In the genomic region with DNA sequence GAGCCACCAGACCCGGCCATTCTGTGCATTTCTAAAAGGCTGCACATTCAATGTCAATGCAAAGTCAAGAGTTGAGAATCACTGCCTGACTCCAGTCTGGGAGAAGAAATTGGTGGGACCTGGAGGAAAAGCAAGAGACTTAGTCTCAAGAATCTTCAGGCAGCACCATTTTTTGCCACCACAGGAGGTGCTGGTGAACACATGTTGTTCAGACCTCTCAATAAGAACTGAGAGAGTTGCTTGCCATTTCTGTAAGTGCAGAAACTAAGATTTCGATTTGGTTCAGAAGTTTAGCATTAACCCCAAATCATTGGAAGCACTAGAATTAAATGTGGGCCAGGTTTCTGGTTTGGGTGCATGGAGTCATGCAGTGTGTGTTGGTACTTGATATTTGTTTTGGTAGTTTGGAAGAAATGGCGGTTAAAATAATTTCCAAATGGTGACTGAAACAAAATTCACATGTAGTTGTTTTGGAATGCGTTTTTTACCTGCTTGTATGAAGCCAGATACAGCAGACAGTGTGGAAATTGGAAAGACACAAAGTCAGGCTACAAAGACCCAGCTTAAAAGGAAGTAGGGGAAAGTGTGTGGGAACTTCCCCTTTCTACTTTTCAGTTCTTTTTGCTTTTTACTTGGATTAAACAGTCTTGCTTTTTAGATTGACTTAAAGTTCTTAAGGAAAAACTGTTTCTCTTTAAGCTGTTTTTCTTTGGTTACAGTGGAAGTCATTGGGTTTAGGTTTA, we compare ENCODE assay signal across 14 cellular contexts. TPM values are rescaled to one million over a fixed set of nuclear protein-coding genes. Genes with fewer than 3 reads are reported as not detected.
A peak's percentile ranks its signal among the peaks of the same experiment; 100 is the strongest.
DNase-seq lines count a peak whose midpoint lies in the region; ATAC-seq, FAIRE-seq and TF ChIP-seq lines count a peak whose summit lies in the region.
"Had no signal": no experiment of that assay in that cellular context is flagged by ENCODE, and none has a peak within 500 bp of the region (broad histone marks: within the 10 kb centered on the region; RNA-seq: fewer than 3 reads in every experiment).

No MANE protein-coding gene starts in this region.

- TF ChIP-seq CTCF in astrocyte (IDR thresholded peaks at IDR 0.05; ENCODE audit: insufficient read depth, low read depth, low read length) (peak; percentile 11), neural progenitor cell (IDR thresholded peaks at IDR 0.05) (peak; percentile 40)

- ATAC-seq in naive thymus-derived CD8-positive, alpha-beta T cell = no peak
- no peak for ATAC-seq in HG03280 (IDR thresholded peaks at IDR 0.05; ENCODE audit: unreplicated experiment)
- ATAC-seq: mucosa of descending colon had no signal

- no peak overlapping the region for H3K9ac ChIP-seq in astrocyte (ENCODE audit: low read length)
- no peak overlapping the region for H3K9ac ChIP-seq in neural progenitor cell

- no peaks in the 10 kb centered on the region for H3K36me3 Mint-ChIP-seq in astrocyte (ENCODE audit: low read depth, unreplicated experiment)
- no peaks in the 10 kb centered on the region for H3K36me3 Mint-ChIP-seq in neural progenitor cell
- H3K36me3 Mint-ChIP-seq in naive thymus-derived CD8-positive, alpha-beta T cell = no peaks in the 10 kb centered on the region
- H3K36me3 Mint-ChIP-seq: brain had no signal

- H3K36me3 ChIP-seq in astrocyte (ENCODE audit: insufficient read depth, low read length) (no peaks in the 10 kb centered on the region), neural progenitor cell (no peaks in the 10 kb centered on the region)

- H3K27me3 Mint-ChIP-seq in astrocyte (ENCODE audit: low read depth, unreplicated experiment) = peaks cover 2% of the 10 kb centered on the region
- H3K27me3 Mint-ChIP-seq in neural progenitor cell (ENCODE audit: insufficient read depth, low read depth) = no peaks in the 10 kb centered on the region
- peaks cover 3 to 17% (median 5%) of the 10 kb centered on the region in 5 donors for H3K27me3 Mint-ChIP-seq in naive thymus-derived CD8-positive, alpha-beta T cell

- DNase-seq in DMS53 (lab: John Stamatoyannopoulos, UW) (peak; percentile 33), DMS53 treated with DMSO at 0.1 percent for 48 hours (lab: John Stamatoyannopoulos, UW; ENCODE audit: unreplicated experiment) (no peak), LHCN-M2 (ENCODE audit: low read depth) (peak; percentile 3), astrocyte (ENCODE audit: low read depth) (no peak), neural progenitor cell (ENCODE audit: low spot score) (peak; percentile 38), COLO829 (ENCODE audit: low spot score) (no peak)
- no peak for DNase-seq in naive thymus-derived CD8-positive, alpha-beta T cell
- DNase-seq: activated CD8-positive, alpha-beta memory T cell treated with anti-CD3 and anti-CD28 coated beads, Interleukin-2, amount 50 U/mL, for 48 hours; mucosa of descending colon; NCI-H2081 treated with DMSO at 0.1 percent for 48 hours had no signal

- no peaks in the 10 kb centered on the region for H3K4me1 ChIP-seq in astrocyte (ENCODE audit: insufficient read depth, low read length)
- no peaks in the 10 kb centered on the region for H3K4me1 ChIP-seq in neural progenitor cell

- H3K27ac Mint-ChIP-seq in astrocyte (ENCODE audit: unreplicated experiment) = no peak overlapping the region
- H3K27ac Mint-ChIP-seq in neural progenitor cell = no peak overlapping the region
- no peak overlapping the region for H3K27ac Mint-ChIP-seq in naive thymus-derived CD8-positive, alpha-beta T cell
- H3K27ac Mint-ChIP-seq: brain had no signal

- no peaks in the 10 kb centered on the region for H3F3A ChIP-seq in neural progenitor cell (ENCODE audit: low read depth)

- H3K27me3 ChIP-seq in astrocyte (ENCODE audit: insufficient read depth, low read length) (peaks cover 15% of the 10 kb centered on the region), neural progenitor cell (peaks cover 29% of the 10 kb centered on the region)

- POLR2A ChIA-PET in naive thymus-derived CD8-positive, alpha-beta T cell (lab: Charles Lee) = no interaction called here

- H3K4me1 Mint-ChIP-seq in astrocyte (ENCODE audit: low read depth, unreplicated experiment) = peaks cover 5% of the 10 kb centered on the region
- no peaks in the 10 kb centered on the region for H3K4me1 Mint-ChIP-seq in neural progenitor cell
- peaks cover 0 to 13% (median 0%) of the 10 kb centered on the region in 4 donors for H3K4me1 Mint-ChIP-seq in naive thymus-derived CD8-positive, alpha-beta T cell

- no peak overlapping the region for H3K4me3 ChIP-seq in astrocyte (ENCODE audit: insufficient read depth, low read depth, low read length)
- H3K4me3 ChIP-seq in neural progenitor cell = no peak overlapping the region
- H3K4me3 ChIP-seq: mucosa of descending colon, smooth muscle cell had no signal

- no peak overlapping the region for H3K4me3 Mint-ChIP-seq in astrocyte (ENCODE audit: unreplicated experiment)
- no peak overlapping the region for H3K4me3 Mint-ChIP-seq in neural progenitor cell
- no peak overlapping the region for H3K4me3 Mint-ChIP-seq in naive thymus-derived CD8-positive, alpha-beta T cell
- H3K4me3 Mint-ChIP-seq: brain had no signal

- H3K9me3 ChIP-seq in astrocyte (ENCODE audit: insufficient read depth, low read depth, low read length) (no peaks in the 10 kb centered on the region), neural progenitor cell (ENCODE audit: low read depth) (no peaks in the 10 kb centered on the region)
- H3K9me3 ChIP-seq: mucosa of descending colon had no signal

- FAIRE-seq in astrocyte (lab: Jason Lieb, UNC) = no peak
- FAIRE-seq: A204.1 had no signal

- H3K27ac ChIP-seq in astrocyte (ENCODE audit: low read depth, low read length) (no peak overlapping the region), neural progenitor cell (no peak overlapping the region)

- H3K9me3 Mint-ChIP-seq in astrocyte (ENCODE audit: unreplicated experiment) (peaks cover 8% of the 10 kb centered on the region), neural progenitor cell (no peaks in the 10 kb centered on the region)
- H3K9me3 Mint-ChIP-seq in naive thymus-derived CD8-positive, alpha-beta T cell = peaks cover 0 to 6% (median 0%) of the 10 kb centered on the region in 9 donors

- no peaks in the 10 kb centered on the region for H3K79me2 ChIP-seq in astrocyte (ENCODE audit: insufficient read depth, low read length)
- no peaks in the 10 kb centered on the region for H3K79me2 ChIP-seq in neural progenitor cell (ENCODE audit: low read depth)

- no peak overlapping the region for H2AFZ ChIP-seq in astrocyte (ENCODE audit: low read depth, low read length)
- H2AFZ ChIP-seq in neural progenitor cell (replicated peaks) = no peak overlapping the region

- H4K20me1 ChIP-seq in astrocyte (ENCODE audit: insufficient read depth, low read length) (no peaks in the 10 kb centered on the region), neural progenitor cell (ENCODE audit: low read depth) (no peaks in the 10 kb centered on the region)

- H3K4me2 ChIP-seq in astrocyte (ENCODE audit: low read length) (no peak overlapping the region), neural progenitor cell (no peak overlapping the region)
- H3K4me2 ChIP-seq: smooth muscle cell had no signal

RNA-seq across cellular contexts. Expression of gene PDE8B, which starts 20.4 kb away (rescaled TPM):
- total RNA-seq in LHCN-M2 (2014; rRNA removed) = 0.11 TPM in 1 of 2 replicates, not detected in the other
- polyA plus RNA-seq in LHCN-M2 (2012) = 0.12 TPM
- 0.18 and 0.22 TPM in 2 replicates for total RNA-seq in astrocyte
- total RNA-seq in neural progenitor cell (ENCODE audit: low replicate concordance) = 1.2 and 4.3 TPM in 2 replicates
- total RNA-seq in naive thymus-derived CD8-positive, alpha-beta T cell = under 1 TPM in 1 of 2 experiments, not detected in 1; 0.52 TPM
- under 1 TPM; 0.03 to 0.16 (median 0.08) TPM for polyA plus RNA-seq in naive thymus-derived CD8-positive, alpha-beta T cell

Comparison
In these comparisons a context has a peak if more than half of its experiments do, and no peak if none do; other contexts are left out.
1. DNase-seq: peak in DMS53 (single experiment), LHCN-M2 (single experiment) and neural progenitor cell (single experiment); none in DMS53 treated with DMSO at 0.1 percent for 48 hours (single experiment), astrocyte (single experiment), naive thymus-derived CD8-positive, alpha-beta T cell (0 of 10) and COLO829 (single experiment).